16 cellular contexts compared by ENCODE assay signal in genomic region chr10:24428410-24428782, GRCh38.
DNase-seq lines count a peak whose midpoint lies in the region; ATAC-seq and TF ChIP-seq lines count a peak whose summit lies in the region.
"Had no signal": no experiment of that assay in that cellular context is flagged by ENCODE, and none has a peak within 500 bp of the region (broad histone marks: within the 10 kb centered on the region; RNA-seq: fewer than 3 reads in every experiment).

No MANE protein-coding gene starts in this region.

- TF ChIP-seq CTCF in thoracic aorta (IDR thresholded peaks at IDR 0.05) (no peak), GM10248 (IDR thresholded peaks at IDR 0.05; ENCODE audit: control extremely low read depth, extremely low read depth, low read depth, missing control alignments) (no peak)

- no peak for ATAC-seq in thoracic aorta (ENCODE audit: insufficient number of reproducible peaks, low FRiP score, low read depth)
- no peak for ATAC-seq in GM18517 (IDR thresholded peaks at IDR 0.05; ENCODE audit: unreplicated experiment)
- ATAC-seq: left ventricle myocardium superior had no signal

- H3K36me3 ChIP-seq in adipocyte (ENCODE audit: control insufficient read depth, insufficient read depth, low read length, severe bottlenecking) (no peaks in the 10 kb centered on the region), thoracic aorta (no peaks in the 10 kb centered on the region)
- H3K36me3 ChIP-seq: neutrophil, upper lobe of left lung had no signal

- no peak overlapping the region for H3K9ac ChIP-seq in adipocyte (ENCODE audit: low read length)

- no peaks in the 10 kb centered on the region for H3K27me3 ChIP-seq in adipocyte (replicated peaks; ENCODE audit: control insufficient read depth, insufficient read depth, low read length)
- no peaks in the 10 kb centered on the region for H3K27me3 ChIP-seq in thoracic aorta (replicated peaks; ENCODE audit: insufficient read depth)
- H3K27me3 ChIP-seq: neutrophil, upper lobe of left lung had no signal

- H3K9me3 ChIP-seq in adipocyte (ENCODE audit: control insufficient read depth, low read length) (no peaks in the 10 kb centered on the region), thoracic aorta (no peaks in the 10 kb centered on the region)
- H3K9me3 ChIP-seq: neutrophil, upper lobe of left lung had no signal

- CTCF ChIA-PET in GM10248 (lab: Yijun Ruan, JAX), result interaction anchor here (2.0 to 3.2 kb wide), 2 partner anchors 9 to 12 kb away, joined by 6 to 12 read pairs; no protein-coding TSS in a partner anchor

- peaks cover 8% of the 10 kb centered on the region for H3K4me1 ChIP-seq in adipocyte (ENCODE audit: control insufficient read depth, insufficient read depth, low read length)
- peaks cover 6 to 14% of the 10 kb centered on the region in 2 donors for H3K4me1 ChIP-seq in thoracic aorta (ENCODE audit: control insufficient read depth in 1 of 2, low read depth in 2 of 2)

- no peak overlapping the region for H3K4me3 ChIP-seq in adipocyte (ENCODE audit: low read length)
- no peak overlapping the region for H3K4me3 ChIP-seq in thoracic aorta
- H3K4me3 ChIP-seq: upper lobe of left lung had no signal

- POLR2A ChIA-PET in GM10248 (lab: Yijun Ruan, JAX), result no interaction called here

- peak; percentile 68 for DNase-seq in DMS53 (lab: John Stamatoyannopoulos, UW)
- DNase-seq in DMS53 treated with DMSO at 0.1 percent for 48 hours (lab: John Stamatoyannopoulos, UW; ENCODE audit: unreplicated experiment), result no peak
- peak; percentile 62 for DNase-seq in adipocyte (ENCODE audit: low read depth)
- peak; percentile 27 for DNase-seq in fibroblast of the conjunctiva (ENCODE audit: low read depth)
- DNase-seq in thoracic aorta (ENCODE audit: low spot score), result no peak
- no peak for DNase-seq in dermis blood vessel endothelial cell
- DNase-seq in GM10248 (ENCODE audit: extremely low spot score), result no peak
- DNase-seq: glutamatergic neuron, left ventricle myocardium superior, NCI-H1092, NCI-H748 treated with DMSO at 0.1 percent for 48 hours, upper lobe of left lung had no signal

- peak overlapping the region; percentile 29 to 79 for H3K27ac ChIP-seq in thoracic aorta
- H3K27ac ChIP-seq: 22Rv1, neutrophil, upper lobe of left lung, VCaP had no signal

Comparison
In these comparisons a context has a peak if more than half of its experiments do, and no peak if none do; other contexts are left out.
1. DNase-seq: peak in DMS53 (single experiment), adipocyte (single experiment) and fibroblast of the conjunctiva (single experiment); none in DMS53 treated with DMSO at 0.1 percent for 48 hours (single experiment), thoracic aorta (single experiment), dermis blood vessel endothelial cell (single experiment) and GM10248 (single experiment).